ENCODE assay signal across 20 cellular contexts in genomic region chr1:32767641-32768040, GRCh38. TPM values are rescaled to one million over a fixed set of nuclear protein-coding genes. Genes with fewer than 3 reads are reported as not detected.
A peak's percentile ranks its signal among the peaks of the same experiment; 100 is the strongest.
DNase-seq lines count a peak whose midpoint lies in the region; ATAC-seq and TF ChIP-seq lines count a peak whose summit lies in the region.
"Had no signal": no experiment of that assay in that cellular context is flagged by ENCODE, and none has a peak within 500 bp of the region (broad histone marks: within the 10 kb centered on the region; RNA-seq: fewer than 3 reads in every experiment).

No MANE protein-coding gene starts in this region.

- ATAC-seq in HG03469 (IDR thresholded peaks at IDR 0.05; ENCODE audit: unreplicated experiment): no peak
- no peak for ATAC-seq in GM21576 (IDR thresholded peaks at IDR 0.05; ENCODE audit: unreplicated experiment)
- ATAC-seq: effector memory CD8-positive, alpha-beta T cell; gastrocnemius medialis had no signal

- TF ChIP-seq CTCF in MCF 10A (IDR thresholded peaks at IDR 0.05; ENCODE audit: unreplicated experiment) (no peak), mammary epithelial cell (conservative IDR thresholded peaks at IDR 0.05 in 1 of 2, IDR thresholded peaks at IDR 0.05 in 1 of 2; ENCODE audit: extremely low read depth in 1 of 2, insufficient read depth in 1 of 2, low read depth in 1 of 2, low read length in 2 of 2) (no peak), cardiac fibroblast (IDR thresholded peaks at IDR 0.05; ENCODE audit: low read depth, low read length) (no peak), thyroid gland (IDR thresholded peaks at IDR 0.05) (no peak)

- no peaks in the 10 kb centered on the region for H3K9me3 Mint-ChIP-seq in MCF 10A (ENCODE audit: unreplicated experiment)
- H3K9me3 Mint-ChIP-seq: effector memory CD8-positive, alpha-beta T cell had no signal

- H3K36me3 ChIP-seq in mammary epithelial cell (ENCODE audit: insufficient read depth, low read length) (peaks cover 6% of the 10 kb centered on the region), mucosa of rectum (ENCODE audit: control insufficient read depth in 2 of 2, insufficient read depth in 2 of 2, low read length in 2 of 2) (peaks cover 12 to 35% of the 10 kb centered on the region in 2 donors), thyroid gland (peaks cover 18 to 24% of the 10 kb centered on the region in 2 donors)
- H3K36me3 ChIP-seq: gastrocnemius medialis had no signal

- H3K9me3 ChIP-seq in mammary epithelial cell (replicated peaks; ENCODE audit: insufficient read depth, low read length) (no peaks in the 10 kb centered on the region), mucosa of rectum (ENCODE audit: control insufficient read depth in 2 of 2, low read length in 2 of 2) (no peaks in the 10 kb centered on the region), thyroid gland (no peaks in the 10 kb centered on the region)
- H3K9me3 ChIP-seq: gastrocnemius medialis had no signal

- no peak overlapping the region for H3K27ac ChIP-seq in mammary epithelial cell (ENCODE audit: insufficient read depth, low read depth, low read length)
- peak overlapping the region; percentile 13 to 32 for H3K27ac ChIP-seq in mucosa of rectum (ENCODE audit: low read depth in 2 of 2, low read length in 2 of 2)
- H3K27ac ChIP-seq in thyroid gland: peak overlapping the region in 2 of 3 donors; percentile 50 to 74
- H3K27ac ChIP-seq: gastrocnemius medialis had no signal

- H3K36me3 Mint-ChIP-seq in MCF 10A (ENCODE audit: insufficient read depth, unreplicated experiment): peaks cover 54% of the 10 kb centered on the region

- dilution Hi-C loops in mammary epithelial cell (cut with HindIII; ENCODE audit: low sequenced_read_pairs): loop anchor here (5.0 kb wide), 1 partner anchor 55 kb away; no protein-coding TSS in a partner anchor

- no peaks in the 10 kb centered on the region for H3K27me3 ChIP-seq in mammary epithelial cell (ENCODE audit: insufficient read depth, low read length)
- H3K27me3 ChIP-seq in mucosa of rectum (ENCODE audit: control insufficient read depth in 2 of 2, insufficient read depth in 2 of 2, low read length in 2 of 2): no peaks in the 10 kb centered on the region
- no peaks in the 10 kb centered on the region for H3K27me3 ChIP-seq in thyroid gland
- H3K27me3 ChIP-seq: gastrocnemius medialis had no signal

- peaks cover 2% of the 10 kb centered on the region for H4K20me1 ChIP-seq in mammary epithelial cell (ENCODE audit: insufficient read depth, low read length)

- no peak for TF ChIP-seq POLR2A in thyroid gland (IDR thresholded peaks at IDR 0.05)

- in situ Hi-C loops in mammary epithelial cell (cut with MboI; ENCODE audit: low sequenced_read_pairs in 2 of 2): loop anchor here in 1 of 2 donors (5.0 kb wide), 1 partner anchor 50 kb away; no protein-coding TSS in a partner anchor

- H3K27me3 Mint-ChIP-seq in MCF 10A (ENCODE audit: insufficient read depth, unreplicated experiment): no peaks in the 10 kb centered on the region
- H3K27me3 Mint-ChIP-seq: effector memory CD8-positive, alpha-beta T cell had no signal

- no peak overlapping the region for H3K4me3 Mint-ChIP-seq in MCF 10A (ENCODE audit: unreplicated experiment)
- H3K4me3 Mint-ChIP-seq: effector memory CD8-positive, alpha-beta T cell had no signal

- intact Hi-C loops in MCF 10A (cut with micrococcal nuclease) (no loop called here), mammary epithelial cell (cut with micrococcal nuclease) (no loop called here), thyroid gland (cut with DNase I) (no loop called here)

- BruUV-seq in MCF 10A (replicated peaks; lab: Mats Ljungman, UMichigan) (no TSS peak), mammary epithelial cell (replicated peaks; lab: Mats Ljungman, UMichigan) (no TSS peak)

- no peak overlapping the region for H3K4me3 ChIP-seq in mammary epithelial cell (replicated peaks in 1 of 3; ENCODE audit: insufficient read depth in 1 of 3, low read depth in 2 of 3, low read length in 3 of 3)
- H3K4me3 ChIP-seq in cardiac fibroblast (replicated peaks in 1 of 2; ENCODE audit: low read depth in 2 of 2, low read length in 2 of 2): no peak overlapping the region
- no peak overlapping the region for H3K4me3 ChIP-seq in mucosa of rectum (ENCODE audit: low read length in 2 of 2)
- H3K4me3 ChIP-seq in thyroid gland (replicated peaks in 1 of 3): no peak overlapping the region
- H3K4me3 ChIP-seq: gastrocnemius medialis had no signal

- no peak for DNase-seq in MCF 10A (ENCODE audit: unreplicated experiment)
- DNase-seq in mammary epithelial cell: no peak
- peak; percentile 32 to 34 for DNase-seq in cardiac fibroblast (ENCODE audit: low read depth in 2 of 2)
- DNase-seq in thyroid gland: peak; percentile 46 to 53
- DNase-seq in SW 1271 (lab: John Stamatoyannopoulos, UW): no peak
- DNase-seq: activated CD4-positive, alpha-beta T cell treated with anti-CD3 and anti-CD28 coated beads for 1 hour; activated CD8-positive, alpha-beta memory T cell treated with anti-CD3 and anti-CD28 coated beads, Interleukin-2, amount 50 U/mL, for 48 hours; activated naive CD4-positive, alpha-beta T cell treated with anti-CD3 and anti-CD28 coated beads, Interleukin-2, amount 50 U/mL, for 16 hours; COR-L47; effector memory CD8-positive, alpha-beta T cell; gastrocnemius medialis; GDM1; NCI-H146; NCI-H510A; RPMI8226; stimulated activated CD4-positive, alpha-beta T cell treated with anti-CD3 and anti-CD28 coated beads, Interleukin-15, amount 100 ng/mL, for 24 hours; T-helper 2 cell had no signal

- POLR2A ChIA-PET in MCF 10A (lab: Yijun Ruan, JAX): interaction anchor here (0.9 to 4.3 kb wide), 3 partner anchors 8 to 52 kb away, joined by 4 to 36 read pairs (median 26); no protein-coding TSS in a partner anchor

- peaks cover 67% of the 10 kb centered on the region for H3K79me2 ChIP-seq in mammary epithelial cell (ENCODE audit: insufficient read depth, low read length)

- 30% methylated on average over 5 of the region's 5 CpGs for WGBS in mammary epithelial cell (ENCODE audit: low coverage, missing lambda C conversion rate)
- WGBS in thyroid gland, 2 donors: 44 to 46% methylated on average over 5 of the region's 5 CpGs

- no peak overlapping the region for H3K9ac ChIP-seq in mammary epithelial cell (ENCODE audit: insufficient read depth, low read length)
- H3K9ac ChIP-seq in mucosa of rectum (ENCODE audit: low read depth in 1 of 2, low read length in 2 of 2): no peak overlapping the region

- H3K4me2 ChIP-seq in mammary epithelial cell (ENCODE audit: insufficient read depth, low read depth, low read length): no peak overlapping the region

- H2AFZ ChIP-seq in mammary epithelial cell (ENCODE audit: low read depth, low read length): no peak overlapping the region

- H3K27ac Mint-ChIP-seq in MCF 10A (ENCODE audit: low read depth, unreplicated experiment): peak overlapping the region; percentile 46
- H3K27ac Mint-ChIP-seq: effector memory CD8-positive, alpha-beta T cell had no signal

- CTCF ChIA-PET in MCF 10A (lab: Yijun Ruan, JAX) (interaction anchor here (0.6 to 18.4 kb wide), 3 partner anchors 12 to 55 kb away, joined by 3 to 418 read pairs (median 5); no protein-coding TSS in a partner anchor), mammary epithelial cell (lab: Charles Lee; ENCODE audit: low non-redundant PET) (interaction anchor here (0.8 kb wide), 1 partner anchor 16 kb away, joined by 4 read pairs; no protein-coding TSS in a partner anchor)

- H3K4me1 Mint-ChIP-seq in MCF 10A (ENCODE audit: insufficient read depth, unreplicated experiment): peaks cover 30% of the 10 kb centered on the region

- H3K4me1 ChIP-seq in mammary epithelial cell (ENCODE audit: insufficient read depth, low read length): peaks cover 57% of the 10 kb centered on the region
- peaks cover 0 to 19% of the 10 kb centered on the region in 2 donors for H3K4me1 ChIP-seq in mucosa of rectum (ENCODE audit: control insufficient read depth in 2 of 2, insufficient read depth in 2 of 2, low read length in 2 of 2)
- peaks cover 25 to 42% of the 10 kb centered on the region in 2 donors for H3K4me1 ChIP-seq in thyroid gland

RNA-seq across cellular contexts. Expression of gene YARS1, which starts 49.5 kb away (rescaled TPM):
- total RNA-seq in MCF 10A (2022) (347 and 372 TPM in 2 replicates), mammary epithelial cell (100 to 1,000 TPM; 165 to 219 TPM), thyroid gland (10 to 100 TPM; 42.8 to 76.0 (median 50.3) TPM)
- polyA plus RNA-seq in mammary epithelial cell: 92.6 TPM
- 346 TPM for polyA minus RNA-seq in mammary epithelial cell

RNA-seq across cellular contexts. Expression of gene S100PBP, which starts 49.8 kb away (rescaled TPM):
- total RNA-seq in MCF 10A (2022) (24.4 and 34.1 TPM in 2 replicates), mammary epithelial cell (10 to 100 TPM; 31.2 to 41.7 TPM), thyroid gland (10 to 100 TPM; 27.3 to 41.9 (median 34.7) TPM)
- 12.4 TPM for polyA plus RNA-seq in mammary epithelial cell
- 42.7 TPM for polyA minus RNA-seq in mammary epithelial cell

Comparison
In these comparisons a context has a peak if more than half of its experiments do, and no peak if none do; other contexts are left out.
1. DNase-seq: peak in cardiac fibroblast (2 of 2) and thyroid gland (2 of 2); none in MCF 10A (single experiment), mammary epithelial cell (single experiment) and SW 1271 (0 of 2).